In the genomic region with DNA sequence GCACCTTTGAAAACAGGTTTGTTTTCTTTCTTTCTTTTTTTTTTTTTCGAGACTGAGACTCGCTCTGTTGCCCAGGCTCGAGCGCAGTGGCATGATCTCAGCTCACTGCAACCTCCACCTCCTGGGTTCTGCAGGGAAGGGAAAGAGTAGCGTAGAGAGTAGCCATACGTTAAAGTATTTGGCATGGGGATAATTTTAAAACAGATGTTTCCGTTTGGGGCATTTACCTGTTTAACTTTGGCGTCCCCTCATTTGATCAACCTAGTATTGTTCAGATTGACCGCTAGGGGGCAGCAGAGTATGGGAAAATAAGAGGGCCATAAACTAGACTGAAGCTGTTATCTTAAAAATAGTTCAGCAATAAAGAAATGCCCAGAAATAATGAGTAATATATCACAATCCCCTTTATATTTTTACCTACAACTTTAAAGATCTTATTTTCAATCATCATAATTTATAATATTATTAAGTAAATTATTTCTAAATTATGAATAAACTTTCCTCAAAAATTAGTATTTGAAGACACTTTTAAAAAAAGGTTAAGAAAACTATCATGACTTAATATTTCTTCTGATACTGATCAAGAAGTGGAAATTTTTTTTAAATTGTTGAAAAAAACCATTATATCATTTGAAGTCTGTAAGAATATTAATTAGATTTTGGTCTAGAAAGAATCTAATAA, we compare ENCODE assay signal across 8 cellular contexts. TPM values are rescaled to one million over a fixed set of nuclear protein-coding genes. Genes with fewer than 3 reads are reported as not detected.
DNase-seq lines count a peak whose midpoint lies in the region; ATAC-seq and TF ChIP-seq lines count a peak whose summit lies in the region.

No MANE protein-coding gene starts in this region.

- peaks cover 6% of the 10 kb centered on the region for H3K9me3 Mint-ChIP-seq in progenitor cell of endocrine pancreas (ENCODE audit: low read depth)

- TF ChIP-seq CTCF in progenitor cell of endocrine pancreas (IDR thresholded peaks at IDR 0.05; ENCODE audit: unreplicated experiment) = peak; percentile 91

- WGBS in aorta, 2 donors = 11 to 21% methylated on average over 9 of the region's 9 CpGs

- intact Hi-C loops in aorta (cut with DNase I) = loop anchor here in 1 of 2 donors (10.0 kb wide), 1 partner anchor 264 kb away; the partner anchor contains the start of gene SLC18B1

- no peaks in the 10 kb centered on the region for H3K27me3 ChIP-seq in aorta (ENCODE audit: control insufficient read depth in 1 of 2, insufficient read depth in 2 of 2, low read length in 1 of 2)

- peaks cover 0 to 1% of the 10 kb centered on the region in 2 donors for H3K4me1 ChIP-seq in aorta (ENCODE audit: control insufficient read depth in 1 of 2, insufficient read depth in 2 of 2, low read length in 2 of 2)

- H3K27me3 Mint-ChIP-seq in progenitor cell of endocrine pancreas = peaks cover 3% of the 10 kb centered on the region

- no peaks in the 10 kb centered on the region for H3K4me1 Mint-ChIP-seq in progenitor cell of endocrine pancreas (ENCODE audit: low read depth)

- no peaks in the 10 kb centered on the region for H3K36me3 ChIP-seq in aorta (ENCODE audit: control insufficient read depth in 1 of 2, insufficient read depth in 2 of 2, low read length in 1 of 2)

- H3K4me3 Mint-ChIP-seq in progenitor cell of endocrine pancreas (ENCODE audit: low read depth) = peak overlapping the region; percentile 66

- H3K27ac ChIP-seq in aorta (ENCODE audit: low read depth in 1 of 2, low read length in 2 of 2) = no peak overlapping the region

- ATAC-seq in GM21717 (IDR thresholded peaks at IDR 0.05; ENCODE audit: unreplicated experiment) = peak; percentile 94
- peak; percentile 87 for ATAC-seq in aorta (ENCODE audit: low FRiP score)

- peak overlapping the region; percentile 55 for H3K27ac Mint-ChIP-seq in progenitor cell of endocrine pancreas

- H3K36me3 Mint-ChIP-seq in progenitor cell of endocrine pancreas (ENCODE audit: insufficient read depth) = no peaks in the 10 kb centered on the region

- H3K9me3 ChIP-seq in aorta (ENCODE audit: control insufficient read depth, low read length) = no peaks in the 10 kb centered on the region

- H3K4me3 ChIP-seq in aorta (ENCODE audit: low read length in 2 of 2) = no peak overlapping the region

- peak; percentile 76 for DNase-seq in DMS53 (lab: John Stamatoyannopoulos, UW)
- peak; percentile 70 to 81 for DNase-seq in Kasumi-1 (lab: John Stamatoyannopoulos, UW)
- peak; percentile 23 to 57 for DNase-seq in SHP77 (lab: John Stamatoyannopoulos, UW)
- peak; percentile 63 for DNase-seq in activated naive CD4-positive, alpha-beta T cell treated with Interleukin-2 at 50 U/mL for 16 hours
- DNase-seq in glomerular endothelial cell (ENCODE audit: extremely low read depth, low read depth, low spot score) = peak; percentile 50
- DNase-seq in progenitor cell of endocrine pancreas (ENCODE audit: low spot score, unreplicated experiment) = peak; percentile 60
- DNase-seq in aorta = peak in 1 of 2 donors; percentile 59

RNA-seq across cellular contexts. Expression of gene TAAR9, which starts 7.6 kb away (rescaled TPM):
- total RNA-seq in glomerular endothelial cell (not detected in 2 replicates), progenitor cell of endocrine pancreas (not detected in 2 replicates), aorta (not detected)
- not detected for polyA plus RNA-seq in aorta

RNA-seq across cellular contexts. Expression of gene STX7, which starts 17.5 kb away (rescaled TPM):
- 27.5 and 30.0 TPM in 2 replicates for total RNA-seq in glomerular endothelial cell
- 40.5 and 49.3 TPM in 2 replicates for total RNA-seq in progenitor cell of endocrine pancreas
- 10 to 100 TPM; 51.5 to 80.7 TPM for total RNA-seq in aorta
- 10 to 100 TPM; 24.1 to 36.1 TPM for polyA plus RNA-seq in aorta

RNA-seq across cellular contexts. Expression of gene TAAR8, which starts 22.0 kb away (rescaled TPM):
- not detected in 2 replicates for total RNA-seq in glomerular endothelial cell
- not detected in 2 replicates for total RNA-seq in progenitor cell of endocrine pancreas
- not detected for total RNA-seq in aorta
- polyA plus RNA-seq in aorta = not detected

RNA-seq across cellular contexts. Expression of gene TAAR6, which starts 39.7 kb away (rescaled TPM):
- total RNA-seq in glomerular endothelial cell (not detected in 2 replicates), progenitor cell of endocrine pancreas (not detected in 2 replicates), aorta (not detected)
- polyA plus RNA-seq in aorta = not detected

RNA-seq across cellular contexts. Expression of gene TAAR5, which starts 59.1 kb away (rescaled TPM):
- total RNA-seq in glomerular endothelial cell (not detected in 2 replicates), progenitor cell of endocrine pancreas (not detected in 2 replicates), aorta (not detected)
- not detected for polyA plus RNA-seq in aorta
